2 cellular contexts compared by ENCODE assay signal in the genomic region with DNA sequence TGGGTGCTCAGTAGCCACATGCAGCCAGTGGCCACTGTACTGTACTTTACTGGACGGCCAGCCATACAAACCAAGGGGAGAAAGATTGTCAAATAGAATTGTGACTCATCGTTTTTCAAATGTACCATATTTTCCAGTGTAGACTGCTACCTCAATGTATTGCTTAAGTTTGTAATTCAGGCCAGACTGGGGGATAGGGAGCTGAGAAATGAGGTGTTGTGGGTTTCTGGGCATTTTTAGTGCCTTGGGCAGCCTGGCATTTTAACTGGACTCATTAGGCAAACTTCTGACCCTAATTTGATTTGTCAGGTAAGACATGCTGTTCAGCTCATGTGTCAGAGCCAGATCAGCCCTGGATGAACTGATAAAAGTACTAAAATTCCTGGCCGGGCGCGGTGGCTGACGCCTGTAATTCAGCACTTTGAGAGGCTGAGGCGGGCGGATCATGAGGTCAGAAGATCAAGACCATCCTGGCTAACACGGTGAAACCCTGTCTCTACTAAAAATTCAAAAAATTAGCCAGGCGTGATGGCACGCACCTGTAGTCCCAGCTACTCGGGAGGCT.
A peak's percentile ranks its signal among the peaks of the same experiment; 100 is the strongest.
TF ChIP-seq lines count a peak whose summit lies in the region.

No MANE protein-coding gene starts in this region.

TF ChIP-seq in K562, 482 proteins besides CTCF, POLR2A, EP300 and RAD21 (continued from another document and continues in another):
- TF ChIP-seq MYNN (IDR thresholded peaks at IDR 0.05) (0 out of 2 replicates have a peak, but pooled peaks have one; percentile 23), MYNN (CRISPR knock-in tag; IDR thresholded peaks at IDR 0.05) (no peak), FOSL1 (tag; conservative IDR thresholded peaks at IDR 0.05) (peak; percentile 90), L3MBTL2 (IDR thresholded peaks at IDR 0.05) (0 out of 2 replicates have a peak, but pooled peaks have one; percentile 49), SRSF7 (optimal IDR thresholded peaks at IDR 0.05; ENCODE audit: low read depth, low read length) (no peak), TBP (optimal IDR thresholded peaks at IDR 0.05; ENCODE audit: low read depth, low read length) (peak; percentile 72), CREM (IDR thresholded peaks at IDR 0.05; ENCODE audit: low read depth) (peak; percentile 48), KDM4B (IDR thresholded peaks at IDR 0.05; ENCODE audit: borderline replicate concordance in 2 of 2, low read depth in 1 of 2) (0 out of 4 replicates have a peak, but pooled peaks of 1 of the 2 experiments have one; percentile 77)
- TF ChIP-seq, protein P1, sequence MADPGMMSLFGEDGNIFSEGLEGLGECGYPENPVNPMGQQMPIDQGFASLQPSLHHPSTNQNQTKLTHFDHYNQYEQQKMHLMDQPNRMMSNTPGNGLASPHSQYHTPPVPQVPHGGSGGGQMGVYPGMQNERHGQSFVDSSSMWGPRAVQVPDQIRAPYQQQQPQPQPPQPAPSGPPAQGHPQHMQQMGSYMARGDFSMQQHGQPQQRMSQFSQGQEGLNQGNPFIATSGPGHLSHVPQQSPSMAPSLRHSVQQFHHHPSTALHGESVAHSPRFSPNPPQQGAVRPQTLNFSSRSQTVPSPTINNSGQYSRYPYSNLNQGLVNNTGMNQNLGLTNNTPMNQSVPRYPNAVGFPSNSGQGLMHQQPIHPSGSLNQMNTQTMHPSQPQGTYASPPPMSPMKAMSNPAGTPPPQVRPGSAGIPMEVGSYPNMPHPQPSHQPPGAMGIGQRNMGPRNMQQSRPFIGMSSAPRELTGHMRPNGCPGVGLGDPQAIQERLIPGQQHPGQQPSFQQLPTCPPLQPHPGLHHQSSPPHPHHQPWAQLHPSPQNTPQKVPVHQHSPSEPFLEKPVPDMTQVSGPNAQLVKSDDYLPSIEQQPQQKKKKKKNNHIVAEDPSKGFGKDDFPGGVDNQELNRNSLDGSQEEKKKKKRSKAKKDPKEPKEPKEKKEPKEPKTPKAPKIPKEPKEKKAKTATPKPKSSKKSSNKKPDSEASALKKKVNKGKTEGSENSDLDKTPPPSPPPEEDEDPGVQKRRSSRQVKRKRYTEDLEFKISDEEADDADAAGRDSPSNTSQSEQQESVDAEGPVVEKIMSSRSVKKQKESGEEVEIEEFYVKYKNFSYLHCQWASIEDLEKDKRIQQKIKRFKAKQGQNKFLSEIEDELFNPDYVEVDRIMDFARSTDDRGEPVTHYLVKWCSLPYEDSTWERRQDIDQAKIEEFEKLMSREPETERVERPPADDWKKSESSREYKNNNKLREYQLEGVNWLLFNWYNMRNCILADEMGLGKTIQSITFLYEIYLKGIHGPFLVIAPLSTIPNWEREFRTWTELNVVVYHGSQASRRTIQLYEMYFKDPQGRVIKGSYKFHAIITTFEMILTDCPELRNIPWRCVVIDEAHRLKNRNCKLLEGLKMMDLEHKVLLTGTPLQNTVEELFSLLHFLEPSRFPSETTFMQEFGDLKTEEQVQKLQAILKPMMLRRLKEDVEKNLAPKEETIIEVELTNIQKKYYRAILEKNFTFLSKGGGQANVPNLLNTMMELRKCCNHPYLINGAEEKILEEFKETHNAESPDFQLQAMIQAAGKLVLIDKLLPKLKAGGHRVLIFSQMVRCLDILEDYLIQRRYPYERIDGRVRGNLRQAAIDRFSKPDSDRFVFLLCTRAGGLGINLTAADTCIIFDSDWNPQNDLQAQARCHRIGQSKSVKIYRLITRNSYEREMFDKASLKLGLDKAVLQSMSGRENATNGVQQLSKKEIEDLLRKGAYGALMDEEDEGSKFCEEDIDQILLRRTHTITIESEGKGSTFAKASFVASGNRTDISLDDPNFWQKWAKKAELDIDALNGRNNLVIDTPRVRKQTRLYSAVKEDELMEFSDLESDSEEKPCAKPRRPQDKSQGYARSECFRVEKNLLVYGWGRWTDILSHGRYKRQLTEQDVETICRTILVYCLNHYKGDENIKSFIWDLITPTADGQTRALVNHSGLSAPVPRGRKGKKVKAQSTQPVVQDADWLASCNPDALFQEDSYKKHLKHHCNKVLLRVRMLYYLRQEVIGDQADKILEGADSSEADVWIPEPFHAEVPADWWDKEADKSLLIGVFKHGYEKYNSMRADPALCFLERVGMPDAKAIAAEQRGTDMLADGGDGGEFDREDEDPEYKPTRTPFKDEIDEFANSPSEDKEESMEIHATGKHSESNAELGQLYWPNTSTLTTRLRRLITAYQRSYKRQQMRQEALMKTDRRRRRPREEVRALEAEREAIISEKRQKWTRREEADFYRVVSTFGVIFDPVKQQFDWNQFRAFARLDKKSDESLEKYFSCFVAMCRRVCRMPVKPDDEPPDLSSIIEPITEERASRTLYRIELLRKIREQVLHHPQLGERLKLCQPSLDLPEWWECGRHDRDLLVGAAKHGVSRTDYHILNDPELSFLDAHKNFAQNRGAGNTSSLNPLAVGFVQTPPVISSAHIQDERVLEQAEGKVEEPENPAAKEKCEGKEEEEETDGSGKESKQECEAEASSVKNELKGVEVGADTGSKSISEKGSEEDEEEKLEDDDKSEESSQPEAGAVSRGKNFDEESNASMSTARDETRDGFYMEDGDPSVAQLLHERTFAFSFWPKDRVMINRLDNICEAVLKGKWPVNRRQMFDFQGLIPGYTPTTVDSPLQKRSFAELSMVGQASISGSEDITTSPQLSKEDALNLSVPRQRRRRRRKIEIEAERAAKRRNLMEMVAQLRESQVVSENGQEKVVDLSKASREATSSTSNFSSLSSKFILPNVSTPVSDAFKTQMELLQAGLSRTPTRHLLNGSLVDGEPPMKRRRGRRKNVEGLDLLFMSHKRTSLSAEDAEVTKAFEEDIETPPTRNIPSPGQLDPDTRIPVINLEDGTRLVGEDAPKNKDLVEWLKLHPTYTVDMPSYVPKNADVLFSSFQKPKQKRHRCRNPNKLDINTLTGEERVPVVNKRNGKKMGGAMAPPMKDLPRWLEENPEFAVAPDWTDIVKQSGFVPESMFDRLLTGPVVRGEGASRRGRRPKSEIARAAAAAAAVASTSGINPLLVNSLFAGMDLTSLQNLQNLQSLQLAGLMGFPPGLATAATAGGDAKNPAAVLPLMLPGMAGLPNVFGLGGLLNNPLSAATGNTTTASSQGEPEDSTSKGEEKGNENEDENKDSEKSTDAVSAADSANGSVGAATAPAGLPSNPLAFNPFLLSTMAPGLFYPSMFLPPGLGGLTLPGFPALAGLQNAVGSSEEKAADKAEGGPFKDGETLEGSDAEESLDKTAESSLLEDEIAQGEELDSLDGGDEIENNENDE (IDR thresholded peaks at IDR 0.05; ENCODE audit: low read depth, low read length) = peak; percentile 95
- TF ChIP-seq, protein P2, sequence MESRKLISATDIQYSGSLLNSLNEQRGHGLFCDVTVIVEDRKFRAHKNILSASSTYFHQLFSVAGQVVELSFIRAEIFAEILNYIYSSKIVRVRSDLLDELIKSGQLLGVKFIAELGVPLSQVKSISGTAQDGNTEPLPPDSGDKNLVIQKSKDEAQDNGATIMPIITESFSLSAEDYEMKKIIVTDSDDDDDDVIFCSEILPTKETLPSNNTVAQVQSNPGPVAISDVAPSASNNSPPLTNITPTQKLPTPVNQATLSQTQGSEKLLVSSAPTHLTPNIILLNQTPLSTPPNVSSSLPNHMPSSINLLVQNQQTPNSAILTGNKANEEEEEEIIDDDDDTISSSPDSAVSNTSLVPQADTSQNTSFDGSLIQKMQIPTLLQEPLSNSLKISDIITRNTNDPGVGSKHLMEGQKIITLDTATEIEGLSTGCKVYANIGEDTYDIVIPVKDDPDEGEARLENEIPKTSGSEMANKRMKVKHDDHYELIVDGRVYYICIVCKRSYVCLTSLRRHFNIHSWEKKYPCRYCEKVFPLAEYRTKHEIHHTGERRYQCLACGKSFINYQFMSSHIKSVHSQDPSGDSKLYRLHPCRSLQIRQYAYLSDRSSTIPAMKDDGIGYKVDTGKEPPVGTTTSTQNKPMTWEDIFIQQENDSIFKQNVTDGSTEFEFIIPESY (CRISPR knock-in tag; IDR thresholded peaks at IDR 0.05) = 0 out of 2 replicates have a peak, but pooled peaks have one; percentile 24

TF ChIP-seq in HEK293T, 16 proteins besides CTCF, POLR2A, EP300 and RAD21:
- no peak for TF ChIP-seq SUZ12 (IDR thresholded peaks at IDR 0.05)
- TF ChIP-seq SP1 (IDR thresholded peaks at IDR 0.05) = no peak
- no peak for TF ChIP-seq TARDBP (IDR thresholded peaks at IDR 0.05)
- TF ChIP-seq, protein P3, sequence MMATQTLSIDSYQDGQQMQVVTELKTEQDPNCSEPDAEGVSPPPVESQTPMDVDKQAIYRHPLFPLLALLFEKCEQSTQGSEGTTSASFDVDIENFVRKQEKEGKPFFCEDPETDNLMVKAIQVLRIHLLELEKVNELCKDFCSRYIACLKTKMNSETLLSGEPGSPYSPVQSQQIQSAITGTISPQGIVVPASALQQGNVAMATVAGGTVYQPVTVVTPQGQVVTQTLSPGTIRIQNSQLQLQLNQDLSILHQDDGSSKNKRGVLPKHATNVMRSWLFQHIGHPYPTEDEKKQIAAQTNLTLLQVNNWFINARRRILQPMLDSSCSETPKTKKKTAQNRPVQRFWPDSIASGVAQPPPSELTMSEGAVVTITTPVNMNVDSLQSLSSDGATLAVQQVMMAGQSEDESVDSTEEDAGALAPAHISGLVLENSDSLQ (IDR thresholded peaks at IDR 0.05) = no peak
- no peak for TF ChIP-seq CTBP1 (IDR thresholded peaks at IDR 0.05; ENCODE audit: borderline replicate concordance)
- no peak for TF ChIP-seq FOXK2 (IDR thresholded peaks at IDR 0.05)
- TF ChIP-seq HDGF (IDR thresholded peaks at IDR 0.05; ENCODE audit: borderline replicate concordance) = no peak
- no peak for TF ChIP-seq FOXM1 (IDR thresholded peaks at IDR 0.05; ENCODE audit: borderline replicate concordance)
- TF ChIP-seq NFRKB (IDR thresholded peaks at IDR 0.05) = no peak
- TF ChIP-seq ZNF384 (IDR thresholded peaks at IDR 0.05) = no peak
- TF ChIP-seq ARNT (IDR thresholded peaks at IDR 0.05) = no peak
- no peak for TF ChIP-seq LEF1 (IDR thresholded peaks at IDR 0.05; ENCODE audit: borderline replicate concordance)
- TF ChIP-seq ELF4 (IDR thresholded peaks at IDR 0.05) = no peak
- no peak for TF ChIP-seq BHLHE40 (IDR thresholded peaks at IDR 0.05; ENCODE audit: borderline replicate concordance)
- TF ChIP-seq L3MBTL2 (conservative IDR thresholded peaks at IDR 0.05) = no peak
